9 cellular contexts compared by ENCODE assay signal in the genomic region with DNA sequence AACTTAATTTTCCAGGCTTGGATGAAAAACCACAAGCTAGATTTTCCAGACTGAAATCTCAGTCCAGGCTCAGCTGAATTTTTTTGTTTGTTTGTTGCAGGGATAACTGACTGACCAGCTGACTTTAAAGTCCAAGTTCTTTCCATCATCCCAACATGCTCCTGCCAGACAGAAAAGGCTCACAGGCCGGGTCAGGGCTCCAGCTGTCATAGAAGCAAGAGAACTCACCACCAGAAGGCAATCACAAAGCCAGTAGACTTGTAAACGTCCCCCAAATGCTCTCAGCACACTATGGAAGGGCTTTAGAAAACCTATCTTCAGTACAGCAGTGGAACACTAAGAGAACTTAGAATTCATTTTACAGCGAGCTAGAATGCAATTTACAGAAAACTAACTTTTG. TPM values are rescaled to one million over a fixed set of nuclear protein-coding genes. Genes with fewer than 3 reads are reported as not detected.
"Had no signal": no experiment of that assay in that cellular context is flagged by ENCODE, and none has a peak within 500 bp of the region (broad histone marks: within the 10 kb centered on the region; RNA-seq: fewer than 3 reads in every experiment).

No MANE protein-coding gene starts in this region.

- H3K4me3 ChIP-seq: GM23248, HAP-1 had no signal

- H3K36me3 Mint-ChIP-seq: IgD-negative memory B cell had no signal

- DNase-seq: GM23248, GOT3, H7, HFFc6 had no signal

- H3K4me1 ChIP-seq: HAP-1 had no signal

- ATAC-seq: HCT116, HepG2 had no signal

- H3K36me3 ChIP-seq: HAP-1 had no signal

- H3K27ac ChIP-seq: GM23248, HL-60 had no signal

- H3K27ac Mint-ChIP-seq: HFFc6, IgD-negative memory B cell had no signal

- H3K27me3 Mint-ChIP-seq: IgD-negative memory B cell had no signal

- H3K4me3 Mint-ChIP-seq: HFFc6, IgD-negative memory B cell had no signal

- H3K4me1 Mint-ChIP-seq: IgD-negative memory B cell had no signal

- H3K9me3 ChIP-seq: HAP-1 had no signal

RNA-seq across cellular contexts. Expression of gene DCLK1, which starts 25.5 kb away (rescaled TPM):
- total RNA-seq: HepG2, HFFc6 had no signal
- polyA plus RNA-seq: HepG2, IgD-negative memory B cell had no signal
